ENCODE assay signal across 38 cellular contexts in genomic region chr10:51544933-51545332, GRCh38.
"Had no signal": no experiment of that assay in that cellular context is flagged by ENCODE, and none has a peak within 500 bp of the region (broad histone marks: within the 10 kb centered on the region; RNA-seq: fewer than 3 reads in every experiment).

No MANE protein-coding gene starts in this region.

- H3K4me1 Mint-ChIP-seq: activated B cell treated with CpG ODN at 0.5 μM for 24 hours; activated CD4-positive, alpha-beta T cell treated with anti-CD3 and anti-CD28 coated beads, Interleukin-2, amount 10 ng/mL, durations not matched to agents 24 days and 14 days; activated naive CD8-positive, alpha-beta T cell treated with anti-CD3 and anti-CD28 coated beads for 36 hours; activated T-helper 17 cell treated with anti-CD3 and anti-CD28 coated beads, Interleukin-2, amount 50 U/mL, for 72 hours; central memory CD8-positive, alpha-beta T cell had no signal

- H3K27ac ChIP-seq: adrenal gland, body of pancreas, brain microvascular endothelial cell, breast epithelium, cardiac muscle cell, VCaP had no signal

- H3K4me1 ChIP-seq: body of pancreas, breast epithelium had no signal

- H3K4me3 Mint-ChIP-seq: activated B cell treated with CpG ODN at 0.5 μM for 24 hours; activated CD4-positive, alpha-beta memory T cell treated with anti-CD3 and anti-CD28 coated beads for 36 hours; activated CD4-positive, alpha-beta T cell treated with anti-CD3 and anti-CD28 coated beads, Interleukin-2, amount 10 ng/mL, durations not matched to agents 24 days and 14 days; activated CD8-positive, alpha-beta T cell treated with anti-CD3 and anti-CD28 coated beads for 36 hours; activated naive CD4-positive, alpha-beta T cell treated with anti-CD3 and anti-CD28 coated beads for 36 hours; activated naive CD8-positive, alpha-beta T cell treated with anti-CD3 and anti-CD28 coated beads for 36 hours; activated T-cell treated with anti-CD3 and anti-CD28 coated beads, Interleukin-2, amount 50 U/mL, for 4 hours; activated T-cell treated with anti-CD3 and anti-CD28 coated beads, Interleukin-2, amount 50 U/mL, for 72 hours; activated T-helper 1 cell treated with anti-CD3 and anti-CD28 coated beads, Interleukin-12 subunit alpha, Interleukin-12 subunit beta, Interleukin-2, Interleukin-4 antibody, amounts not matched to agents 30 ng/mL and 10 ng/mL and 1 ng/mL, durations not matched to agents 14 hours and 24 hours and 36 hours; activated T-helper 17 cell treated with anti-CD3 and anti-CD28 coated beads, Interleukin-2, amount 50 U/mL, for 72 hours; central memory CD8-positive, alpha-beta T cell; T-helper 1 cell treated with Interleukin-12 subunit alpha and Interleukin-12 subunit beta and Interleukin-4 antibody, amounts not matched to agents 30 μg/mL and 1 μg/mL, for 36 hours; T-helper 2 cell treated with Interferon-gamma antibody and Interleukin-4, amounts not matched to agents 5 μg/mL and 100 μg/mL, for 36 hours had no signal

- H3K27me3 Mint-ChIP-seq: activated B cell treated with CpG ODN at 0.5 μM for 24 hours; activated CD4-positive, alpha-beta memory T cell treated with anti-CD3 and anti-CD28 coated beads for 36 hours; activated CD4-positive, alpha-beta T cell treated with anti-CD3 and anti-CD28 coated beads, Interleukin-2, amount 10 ng/mL, durations not matched to agents 24 days and 14 days; activated CD8-positive, alpha-beta T cell treated with anti-CD3 and anti-CD28 coated beads for 36 hours; activated naive CD8-positive, alpha-beta T cell treated with anti-CD3 and anti-CD28 coated beads for 36 hours; activated T-helper 17 cell treated with anti-CD3 and anti-CD28 coated beads, Interleukin-2, amount 50 U/mL, for 72 hours; central memory CD8-positive, alpha-beta T cell had no signal

- ATAC-seq: activated CD8-positive, alpha-beta T cell treated with anti-CD3 and anti-CD28 coated beads for 36 hours; activated naive CD4-positive, alpha-beta T cell treated with anti-CD3 and anti-CD28 coated beads, Interleukin-2, amount 50 U/mL, for 72 hours; activated T-cell treated with anti-CD3 and anti-CD28 coated beads, Interleukin-2, amount 50 U/mL, for 4 hours; activated T-cell treated with anti-CD3 and anti-CD28 coated beads, Interleukin-2, amount 50 U/mL, for 72 hours; activated T-helper 17 cell treated with anti-CD3 and anti-CD28 coated beads, Interleukin-2, amount 50 U/mL, for 72 hours; body of pancreas had no signal

- DNase-seq: activated B cell treated with CpG ODN at 0.5 μM for 24 hours; activated CD4-positive, alpha-beta memory T cell treated with anti-CD3 and anti-CD28 coated beads for 36 hours; activated CD4-positive, alpha-beta T cell treated with anti-CD3 and anti-CD28 coated beads for 4 hours; activated CD4-positive, alpha-beta T cell treated with anti-CD3 and anti-CD28 coated beads, Interleukin-2, amount 10 ng/mL, durations not matched to agents 24 days and 14 days; activated CD4-positive, alpha-beta T cell treated with anti-CD3 and anti-CD28 coated beads, Interleukin-2, amount 50 U/mL, for 1 hour; activated CD4-positive, alpha-beta T cell treated with anti-CD3 and anti-CD28 coated beads, Interleukin-2, amount 50 U/mL, for 4 hours; activated CD4-positive, CD25-positive, alpha-beta regulatory T cell treated with anti-CD3 and anti-CD28 coated beads, Interleukin-2, amount 50 U/mL, for 72 hours; activated CD8-positive, alpha-beta memory T cell treated with anti-CD3 and anti-CD28 coated beads, Interleukin-2, amount 50 U/mL, for 4 hours; activated CD8-positive, alpha-beta T cell treated with anti-CD3 and anti-CD28 coated beads for 36 hours; activated effector memory CD4-positive, alpha-beta T cell treated with anti-CD3 and anti-CD28 coated beads, Interleukin-2, amount 50 U/mL, for 16 hours; activated gamma-delta T cell treated with Interleukin-2 at 50 U/mL for 16 hours; activated naive CD4-positive, alpha-beta T cell; activated naive CD4-positive, alpha-beta T cell treated with anti-CD3 and anti-CD28 coated beads for 36 hours; activated naive CD4-positive, alpha-beta T cell treated with anti-CD3 and anti-CD28 coated beads, Interleukin-2, amount 50 U/mL, for 16 hours; activated naive CD8-positive, alpha-beta T cell treated with anti-CD3 and anti-CD28 coated beads for 36 hours; activated T-cell treated with anti-CD3 and anti-CD28 coated beads for 4 hours; activated T-cell treated with anti-CD3 and anti-CD28 coated beads, Interleukin-2, amount 50 U/mL, for 1 hour; activated T-cell treated with anti-CD3 and anti-CD28 coated beads, Interleukin-2, amount 50 U/mL, for 4 hours; activated T-cell treated with anti-CD3 and anti-CD28 coated beads, Interleukin-2, amount 50 U/mL, for 72 hours; adrenal gland; amniotic stem cell; aorta; body of pancreas; brain microvascular endothelial cell; caudate nucleus; cerebellar nuclear complex; T-helper 1 cell; T-helper 2 cell; T-helper 9 cell had no signal

- H3K27me3 ChIP-seq: adrenal gland, body of pancreas, brain microvascular endothelial cell, breast epithelium, cardiac muscle cell had no signal

- H3K4me3 ChIP-seq: adrenal gland, body of pancreas, breast epithelium, cardiac muscle cell had no signal

- H3K36me3 ChIP-seq: adrenal gland, brain microvascular endothelial cell, breast epithelium, cardiac muscle cell had no signal

- H3K36me3 Mint-ChIP-seq: activated CD4-positive, alpha-beta memory T cell treated with anti-CD3 and anti-CD28 coated beads for 36 hours; activated naive CD4-positive, alpha-beta T cell treated with anti-CD3 and anti-CD28 coated beads, Interleukin-2, amount 50 U/mL, for 72 hours; activated naive CD8-positive, alpha-beta T cell treated with anti-CD3 and anti-CD28 coated beads for 36 hours had no signal

- H3K27ac Mint-ChIP-seq: activated B cell treated with CpG ODN at 0.5 μM for 24 hours; activated CD4-positive, alpha-beta memory T cell treated with anti-CD3 and anti-CD28 coated beads for 36 hours; activated CD4-positive, alpha-beta T cell treated with anti-CD3 and anti-CD28 coated beads, Interleukin-2, amount 10 ng/mL, durations not matched to agents 24 days and 14 days; activated CD8-positive, alpha-beta T cell treated with anti-CD3 and anti-CD28 coated beads for 36 hours; activated naive CD4-positive, alpha-beta T cell treated with anti-CD3 and anti-CD28 coated beads for 36 hours; activated naive CD4-positive, alpha-beta T cell treated with anti-CD3 and anti-CD28 coated beads, Interleukin-2, amount 50 U/mL, for 72 hours; activated naive CD8-positive, alpha-beta T cell treated with anti-CD3 and anti-CD28 coated beads for 36 hours; activated T-cell treated with anti-CD3 and anti-CD28 coated beads, Interleukin-2, amount 50 U/mL, for 72 hours; activated T-helper 1 cell treated with anti-CD3 and anti-CD28 coated beads, Interleukin-12 subunit alpha, Interleukin-12 subunit beta, Interleukin-2, Interleukin-4 antibody, amounts not matched to agents 30 ng/mL and 10 ng/mL and 1 ng/mL, durations not matched to agents 14 hours and 24 hours and 36 hours; activated T-helper 17 cell treated with anti-CD3 and anti-CD28 coated beads, Interleukin-2, amount 50 U/mL, for 72 hours; T-helper 1 cell treated with Interleukin-12 subunit alpha and Interleukin-12 subunit beta and Interleukin-4 antibody, amounts not matched to agents 30 μg/mL and 1 μg/mL, for 36 hours; T-helper 2 cell treated with Interferon-gamma antibody and Interleukin-4, amounts not matched to agents 5 μg/mL and 100 μg/mL, for 36 hours had no signal

- H3K9me3 Mint-ChIP-seq: activated B cell treated with CpG ODN at 0.5 μM for 24 hours; activated CD4-positive, alpha-beta memory T cell treated with anti-CD3 and anti-CD28 coated beads for 36 hours; activated CD4-positive, alpha-beta T cell treated with anti-CD3 and anti-CD28 coated beads, Interleukin-2, amount 10 ng/mL, durations not matched to agents 24 days and 14 days; activated CD8-positive, alpha-beta T cell treated with anti-CD3 and anti-CD28 coated beads for 36 hours; activated naive CD4-positive, alpha-beta T cell treated with anti-CD3 and anti-CD28 coated beads for 36 hours; activated naive CD4-positive, alpha-beta T cell treated with anti-CD3 and anti-CD28 coated beads, Interleukin-2, amount 50 U/mL, for 72 hours; activated naive CD8-positive, alpha-beta T cell treated with anti-CD3 and anti-CD28 coated beads for 36 hours; activated T-cell treated with anti-CD3 and anti-CD28 coated beads, Interleukin-2, amount 50 U/mL, for 4 hours; activated T-cell treated with anti-CD3 and anti-CD28 coated beads, Interleukin-2, amount 50 U/mL, for 72 hours; activated T-helper 1 cell treated with anti-CD3 and anti-CD28 coated beads, Interleukin-12 subunit alpha, Interleukin-12 subunit beta, Interleukin-2, Interleukin-4 antibody, amounts not matched to agents 30 ng/mL and 10 ng/mL and 1 ng/mL, durations not matched to agents 14 hours and 24 hours and 36 hours; activated T-helper 17 cell treated with anti-CD3 and anti-CD28 coated beads, Interleukin-2, amount 50 U/mL, for 72 hours; central memory CD8-positive, alpha-beta T cell; T-helper 1 cell treated with Interleukin-12 subunit alpha and Interleukin-12 subunit beta and Interleukin-4 antibody, amounts not matched to agents 30 μg/mL and 1 μg/mL, for 36 hours; T-helper 2 cell treated with Interferon-gamma antibody and Interleukin-4, amounts not matched to agents 5 μg/mL and 100 μg/mL, for 36 hours had no signal

- H3K9me3 ChIP-seq: adrenal gland, body of pancreas, breast epithelium had no signal
